In the genomic region with DNA sequence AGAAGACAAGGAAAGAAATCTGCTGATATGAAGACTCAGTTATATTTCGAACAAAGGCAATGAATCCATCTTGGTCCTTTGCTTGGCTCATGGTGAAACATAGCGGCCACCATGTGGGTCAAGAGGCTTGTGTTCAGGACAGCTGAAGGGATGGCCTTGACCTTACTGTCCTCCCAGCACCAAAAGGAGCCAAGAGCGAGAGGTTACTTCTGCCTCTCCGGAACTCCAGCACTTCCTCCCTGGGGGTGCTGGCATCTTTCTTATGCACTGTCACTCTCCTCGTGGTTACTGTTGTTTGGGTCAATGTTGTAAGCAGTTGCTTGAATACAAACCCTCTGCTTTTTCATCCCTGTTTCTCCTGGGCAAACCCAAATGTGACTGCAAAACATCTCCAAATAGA, we compare ENCODE assay signal across 17 cellular contexts.
A peak's percentile ranks its signal among the peaks of the same experiment; 100 is the strongest.
DNase-seq lines count a peak whose midpoint lies in the region; ATAC-seq and TF ChIP-seq lines count a peak whose summit lies in the region.
"Had no signal": no experiment of that assay in that cellular context is flagged by ENCODE, and none has a peak within 500 bp of the region (broad histone marks: within the 10 kb centered on the region; RNA-seq: fewer than 3 reads in every experiment).

No MANE protein-coding gene starts in this region.

- intact Hi-C loops in left ventricle myocardium inferior (cut with micrococcal nuclease) (loop anchor here (5.0 kb wide), 1 partner anchor 148 kb away; no protein-coding TSS in a partner anchor), Right ventricle myocardium inferior (cut with DNase I) (loop anchor here (10.0 kb wide), 2 partner anchors 60 to 610 kb away; no protein-coding TSS in a partner anchor), OCI-LY7 (cut with micrococcal nuclease; ENCODE audit: unreplicated experiment) (loop anchor here (10.0 kb wide), 1 partner anchor 280 kb away; no protein-coding TSS in a partner anchor), psoas muscle (cut with DNase I) (loop anchor here (5.0 kb wide), 2 partner anchors 33 to 38 kb away; no protein-coding TSS in a partner anchor)
- intact Hi-C loops in CD4-positive, alpha-beta T cell (cut with DNase I, micrococcal nuclease) = loop anchor here (2.0 to 10.0 kb wide), 9 partner anchors 128 to 850 kb away; partner anchors contain the start of gene PDCD4 (in 1 of the 2)

- H3K27ac ChIP-seq in left ventricle myocardium inferior (replicated peaks) = peak overlapping the region; percentile 87
- no peak overlapping the region for H3K27ac ChIP-seq in CD4-positive, alpha-beta T cell (ENCODE audit: low read depth, low read length)
- H3K27ac ChIP-seq in OCI-LY7 (ENCODE audit: low read depth, low read length, poor library complexity, severe bottlenecking) = no peak overlapping the region
- peak overlapping the region; percentile 40 for H3K27ac ChIP-seq in psoas muscle
- H3K27ac ChIP-seq: HL-60, Peyer's patch had no signal

- H3K9me2 ChIP-seq in OCI-LY7 (ENCODE audit: insufficient read depth, low read length) = no peaks in the 10 kb centered on the region

- peaks cover 10% of the 10 kb centered on the region for H3K9me3 ChIP-seq in left ventricle myocardium inferior (replicated peaks)
- no peaks in the 10 kb centered on the region for H3K9me3 ChIP-seq in CD4-positive, alpha-beta T cell (ENCODE audit: control insufficient read depth, low read length)
- H3K9me3 ChIP-seq in OCI-LY7 (ENCODE audit: low read length) = peaks cover 8% of the 10 kb centered on the region
- peaks cover 8% of the 10 kb centered on the region for H3K9me3 ChIP-seq in psoas muscle

- no peak overlapping the region for H3K4me3 ChIP-seq in left ventricle myocardium inferior
- no peak overlapping the region for H3K4me3 ChIP-seq in OCI-LY7 (ENCODE audit: low read depth, low read length, poor library complexity, severe bottlenecking)
- H3K4me3 ChIP-seq in psoas muscle = no peak overlapping the region
- H3K4me3 ChIP-seq: Peyer's patch had no signal

- no peaks in the 10 kb centered on the region for H4K20me1 ChIP-seq in OCI-LY7 (ENCODE audit: insufficient read depth, low read length)

- H3K4me3 Mint-ChIP-seq in CD4-positive, alpha-beta T cell = no peak overlapping the region
- H3K4me3 Mint-ChIP-seq: CD8-positive, alpha-beta T cell had no signal

- POLR2A ChIA-PET in CD4-positive, alpha-beta T cell (lab: Charles Lee) = no interaction called here
- POLR2A ChIA-PET in OCI-LY7 (lab: Charles Lee) = interaction anchor here (0.6 kb wide), 1 partner anchor 364 kb away, joined by 3 read pairs; no protein-coding TSS in a partner anchor

- no peaks in the 10 kb centered on the region for H3K36me3 Mint-ChIP-seq in CD4-positive, alpha-beta T cell (ENCODE audit: low read depth)
- H3K36me3 Mint-ChIP-seq: CD8-positive, alpha-beta T cell had no signal

- H3K27ac Mint-ChIP-seq in CD4-positive, alpha-beta T cell = peak overlapping the region; percentile 79
- H3K27ac Mint-ChIP-seq: CD8-positive, alpha-beta T cell had no signal

- 34 to 51% (median 43%) methylated on average over 5 of the region's 5 CpGs for WGBS in psoas muscle, 3 donors

- peak overlapping the region; percentile 43; the same call in 1 of the 2 replicates for H2AFZ ChIP-seq in OCI-LY7 (ENCODE audit: low read length)

- no peak overlapping the region; the same call in 1 of the 2 replicates for H3K4me2 ChIP-seq in OCI-LY7 (ENCODE audit: low read length)

- no peaks in the 10 kb centered on the region for H3K79me2 ChIP-seq in OCI-LY7 (ENCODE audit: insufficient read depth, low read depth, low read length)

- peaks cover 8% of the 10 kb centered on the region for H3K9me3 Mint-ChIP-seq in CD4-positive, alpha-beta T cell

- H3K27me3 Mint-ChIP-seq in CD4-positive, alpha-beta T cell = no peaks in the 10 kb centered on the region

- CTCF ChIA-PET in CD4-positive, alpha-beta T cell (lab: Charles Lee) = no interaction called here
- CTCF ChIA-PET in OCI-LY7 (lab: Charles Lee; ENCODE audit: unreplicated experiment) = no interaction called here

- H3K27me3 ChIP-seq in left ventricle myocardium inferior (ENCODE audit: low read depth) (no peaks in the 10 kb centered on the region), psoas muscle (ENCODE audit: insufficient read depth in 3 of 3, low read length in 2 of 3) (no peaks in the 10 kb centered on the region)
- H3K27me3 ChIP-seq in CD4-positive, alpha-beta T cell (ENCODE audit: control insufficient read depth, insufficient read depth, low read length) = no peaks in the 10 kb centered on the region
- H3K27me3 ChIP-seq: Peyer's patch had no signal

- H3K4me1 Mint-ChIP-seq in CD4-positive, alpha-beta T cell (ENCODE audit: low read depth) = peaks cover 86% of the 10 kb centered on the region

- DNase-seq in left ventricle myocardium inferior (no peak), Right ventricle myocardium inferior (ENCODE audit: missing footprints) (no peak), OCI-LY7 (ENCODE audit: low spot score) (no peak), psoas muscle (no peak), NCI-H510A treated with DMSO at 0.1 percent for 48 hours (lab: John Stamatoyannopoulos, UW) (no peak)
- DNase-seq in CD4-positive, alpha-beta T cell = no peak
- DNase-seq in stimulated activated CD8-positive, alpha-beta memory T cell treated with anti-CD3 and anti-CD28 coated beads, Interleukin-4, amount 100 ng/mL, for 48 hours = no peak
- DNase-seq: CD8-positive, alpha-beta T cell; DMS79; NCI-H1105; NCI-H1694; NCI-H524; Peyer's patch; SHP77 treated with DMSO at 0.1 percent for 48 hours had no signal

- H3K4me1 ChIP-seq in left ventricle myocardium inferior = peaks cover 96% of the 10 kb centered on the region
- peaks cover 58% of the 10 kb centered on the region for H3K4me1 ChIP-seq in OCI-LY7 (ENCODE audit: insufficient read depth, low read length, poor library complexity, severe bottlenecking)
- H3K4me1 ChIP-seq in psoas muscle = peaks cover 17% of the 10 kb centered on the region
- H3K4me1 ChIP-seq: Peyer's patch had no signal

- TF ChIP-seq CTCF in left ventricle myocardium inferior (IDR thresholded peaks at IDR 0.05; ENCODE audit: borderline replicate concordance) (no peak), OCI-LY7 (conservative IDR thresholded peaks at IDR 0.05; ENCODE audit: low read length) (no peak), psoas muscle (IDR thresholded peaks at IDR 0.05) (no peak)
- no peak for TF ChIP-seq CTCF in CD4-positive, alpha-beta T cell (IDR thresholded peaks at IDR 0.05)

- BruUV-seq in OCI-LY7 (replicated peaks; lab: Mats Ljungman, UMichigan) = no TSS peak

- ATAC-seq in Right ventricle myocardium inferior = no peak
- ATAC-seq in CD4-positive, alpha-beta T cell (ENCODE audit: poor library complexity) = no peak
- ATAC-seq in psoas muscle = peak; percentile 10 to 54 (median 40)
- ATAC-seq in GM18873 (IDR thresholded peaks at IDR 0.05; ENCODE audit: low FRiP score, unreplicated experiment) = no peak
- ATAC-seq: CD8-positive, alpha-beta T cell; SK-N-SH treated with all-trans-retinoic acid at 6 μM for 48 hours had no signal

- H3K36me3 ChIP-seq in left ventricle myocardium inferior (no peaks in the 10 kb centered on the region), OCI-LY7 (ENCODE audit: insufficient read depth, low read length) (no peaks in the 10 kb centered on the region; the same call in 1 of the 2 replicates), psoas muscle (ENCODE audit: insufficient read depth in 1 of 2, low read depth in 1 of 2) (no peaks in the 10 kb centered on the region)
- H3K36me3 ChIP-seq: Peyer's patch had no signal

Comparison
In these comparisons a context has a peak if more than half of its experiments do, and no peak if none do; other contexts are left out.
1. H3K27ac ChIP-seq: peak in left ventricle myocardium inferior (single experiment) and psoas muscle (single experiment); none in CD4-positive, alpha-beta T cell (single experiment) and OCI-LY7 (single experiment).
2. ATAC-seq: peak in psoas muscle (4 of 4); none in Right ventricle myocardium inferior (single experiment), CD4-positive, alpha-beta T cell (single experiment) and GM18873 (single experiment).